Comparison of ENCODE assay signal across 23 cellular contexts in genomic region chr1:83077411-83077810, GRCh38.
DNase-seq lines count a peak whose midpoint lies in the region; ATAC-seq and TF ChIP-seq lines count a peak whose summit lies in the region.
"Had no signal": no experiment of that assay in that cellular context is flagged by ENCODE, and none has a peak within 500 bp of the region (broad histone marks: within the 10 kb centered on the region; RNA-seq: fewer than 3 reads in every experiment).

No MANE protein-coding gene starts in this region.

- no peak overlapping the region for H3K4me3 ChIP-seq in HAP-1
- H3K4me3 ChIP-seq: A549, GM23338, K562 had no signal

- H3K9me3 ChIP-seq in HAP-1: no peaks in the 10 kb centered on the region
- H3K9me3 ChIP-seq: A549, SK-N-SH had no signal

- in situ Hi-C loops in HAP-1 (cut with MboI; ENCODE audit: low sequenced_read_pairs): no loop called here

- ATAC-seq in omental fat pad (ENCODE audit: low FRiP score) (no peak), GM21447 (IDR thresholded peaks at IDR 0.05; ENCODE audit: unreplicated experiment) (no peak)
- ATAC-seq: A549; CD8-positive, alpha-beta T cell; GM23338; K562 had no signal

- no peaks in the 10 kb centered on the region; the same call in 1 of the 2 replicates for H3K27me3 ChIP-seq in HAP-1 (ENCODE audit: low read depth)

- TF ChIP-seq CTCF in omental fat pad (IDR thresholded peaks at IDR 0.05): no peak

- H3K36me3 ChIP-seq in HAP-1 (replicated peaks): no peaks in the 10 kb centered on the region

- peaks cover 12% of the 10 kb centered on the region for H3K4me1 ChIP-seq in HAP-1
- H3K4me1 ChIP-seq: A549 had no signal

- DNase-seq in HAP-1 (ENCODE audit: low spot score in 2 of 2) (peak; percentile 67 to 98), SK-N-DZ (ENCODE audit: low spot score) (peak; percentile 10), fibroblast of peridontal ligament (ENCODE audit: extremely low read depth) (peak; percentile 36), omental fat pad (ENCODE audit: low spot score) (no peak), anterior cingulate cortex (lab: John Stamatoyannopoulos, UW) (no peak), DMS79 treated with DMSO at 0.1 percent for 48 hours (lab: John Stamatoyannopoulos, UW) (no peak)
- DNase-seq: CD8-positive, alpha-beta T cell; DMS153; H9; HFFc6; MV-4-11; NCI-H1105; NCI-H146; NCI-H1930; NCI-H2107; NCI-H446 treated with DMSO at 0.1 percent for 48 hours; SIG-M5; SK-N-SH; SW 1271 had no signal

Comparison
In these comparisons a context has a peak if more than half of its experiments do, and no peak if none do; other contexts are left out.
1. DNase-seq: peak in HAP-1 (2 of 2), SK-N-DZ (single experiment) and fibroblast of peridontal ligament (single experiment); none in omental fat pad (single experiment), anterior cingulate cortex (0 of 58) and DMS79 treated with DMSO at 0.1 percent for 48 hours (single experiment).